Comparison of ENCODE assay signal across 1 cellular context in the genomic region with DNA sequence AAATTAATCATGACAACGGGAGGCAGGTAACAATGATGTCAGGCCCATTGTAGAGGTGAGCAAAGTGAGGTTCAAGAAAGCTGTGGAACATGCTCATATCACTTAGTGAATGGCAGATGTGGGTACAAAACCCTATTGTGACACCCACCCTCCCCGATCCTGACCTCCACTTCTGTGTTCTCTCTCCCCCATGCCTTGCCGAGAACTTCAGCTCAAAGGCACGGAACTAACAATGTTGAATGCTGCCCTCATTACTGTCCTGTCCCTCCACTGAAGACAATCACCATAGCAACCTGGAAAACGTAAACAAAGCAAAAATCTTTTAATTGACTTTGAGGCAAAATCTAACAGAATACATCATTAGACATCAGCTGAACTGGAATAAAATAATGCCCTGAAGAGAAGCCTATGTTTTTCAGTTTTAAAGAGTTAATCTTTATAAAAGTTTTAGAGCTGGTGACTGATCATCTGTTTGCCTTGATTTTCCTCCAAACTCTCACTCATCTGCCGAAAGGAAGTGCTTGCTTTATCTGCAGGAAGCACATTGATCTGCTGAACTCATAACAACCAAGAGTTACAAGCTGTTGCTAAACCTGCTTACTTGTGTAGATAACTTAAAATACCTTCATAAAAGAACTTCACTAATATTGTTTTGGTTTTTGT.
A peak's percentile ranks its signal among the peaks of the same experiment; 100 is the strongest.
TF ChIP-seq lines count a peak whose summit lies in the region.

No MANE protein-coding gene starts in this region.

TF ChIP-seq in K562, 482 proteins besides CTCF, POLR2A, EP300 and RAD21 (continued from another document and continues in another):
- TF ChIP-seq, protein P1, sequence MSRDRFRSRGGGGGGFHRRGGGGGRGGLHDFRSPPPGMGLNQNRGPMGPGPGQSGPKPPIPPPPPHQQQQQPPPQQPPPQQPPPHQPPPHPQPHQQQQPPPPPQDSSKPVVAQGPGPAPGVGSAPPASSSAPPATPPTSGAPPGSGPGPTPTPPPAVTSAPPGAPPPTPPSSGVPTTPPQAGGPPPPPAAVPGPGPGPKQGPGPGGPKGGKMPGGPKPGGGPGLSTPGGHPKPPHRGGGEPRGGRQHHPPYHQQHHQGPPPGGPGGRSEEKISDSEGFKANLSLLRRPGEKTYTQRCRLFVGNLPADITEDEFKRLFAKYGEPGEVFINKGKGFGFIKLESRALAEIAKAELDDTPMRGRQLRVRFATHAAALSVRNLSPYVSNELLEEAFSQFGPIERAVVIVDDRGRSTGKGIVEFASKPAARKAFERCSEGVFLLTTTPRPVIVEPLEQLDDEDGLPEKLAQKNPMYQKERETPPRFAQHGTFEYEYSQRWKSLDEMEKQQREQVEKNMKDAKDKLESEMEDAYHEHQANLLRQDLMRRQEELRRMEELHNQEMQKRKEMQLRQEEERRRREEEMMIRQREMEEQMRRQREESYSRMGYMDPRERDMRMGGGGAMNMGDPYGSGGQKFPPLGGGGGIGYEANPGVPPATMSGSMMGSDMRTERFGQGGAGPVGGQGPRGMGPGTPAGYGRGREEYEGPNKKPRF (IDR thresholded peaks at IDR 0.05; ENCODE audit: low read depth, low read length) = no peak
- TF ChIP-seq LEF1 (IDR thresholded peaks at IDR 0.05) (peak; percentile 99), ARNT (IDR thresholded peaks at IDR 0.05) (peak; percentile 42 to 89; a peak in 3 of 4 replicates), ZNF124 (CRISPR knock-in tag; IDR thresholded peaks at IDR 0.05) (no peak), ELF1 (tag; IDR thresholded peaks at IDR 0.05) (no peak; the same call in 1 of the 2 replicates), MCM7 (IDR thresholded peaks at IDR 0.05) (no peak), ZNF324 (CRISPR knock-in tag; IDR thresholded peaks at IDR 0.05) (no peak), CSDE1 (IDR thresholded peaks at IDR 0.05) (peak in 1 of 2 experiments; percentile 90; a peak in 2 of 4 replicates), RBM25 (IDR thresholded peaks at IDR 0.05; ENCODE audit: low read depth, low read length, severe bottlenecking) (peak; percentile 99), ZNF561 (CRISPR knock-in tag; conservative IDR thresholded peaks at IDR 0.05) (no peak), HMGN3 (IDR thresholded peaks at IDR 0.05; ENCODE audit: borderline replicate concordance, extremely low read depth, insufficient read length, low read depth, low read length) (no peak), RBM15 (IDR thresholded peaks at IDR 0.05; ENCODE audit: insufficient read depth, low read length) (no peak), SMAD1 (IDR thresholded peaks at IDR 0.05; ENCODE audit: low read depth, low read length, partially characterized antibody) (peak; percentile 25), BDP1 (IDR thresholded peaks at IDR 0.05; ENCODE audit: insufficient read depth, insufficient read length) (no peak), HCFC1 (IDR thresholded peaks at IDR 0.05; ENCODE audit: low read depth, low read length) (no peak), XRCC4 (IDR thresholded peaks at IDR 0.05; ENCODE audit: extremely low read depth, insufficient read depth, insufficient read length) (no peak)
- TF ChIP-seq, protein P2, sequence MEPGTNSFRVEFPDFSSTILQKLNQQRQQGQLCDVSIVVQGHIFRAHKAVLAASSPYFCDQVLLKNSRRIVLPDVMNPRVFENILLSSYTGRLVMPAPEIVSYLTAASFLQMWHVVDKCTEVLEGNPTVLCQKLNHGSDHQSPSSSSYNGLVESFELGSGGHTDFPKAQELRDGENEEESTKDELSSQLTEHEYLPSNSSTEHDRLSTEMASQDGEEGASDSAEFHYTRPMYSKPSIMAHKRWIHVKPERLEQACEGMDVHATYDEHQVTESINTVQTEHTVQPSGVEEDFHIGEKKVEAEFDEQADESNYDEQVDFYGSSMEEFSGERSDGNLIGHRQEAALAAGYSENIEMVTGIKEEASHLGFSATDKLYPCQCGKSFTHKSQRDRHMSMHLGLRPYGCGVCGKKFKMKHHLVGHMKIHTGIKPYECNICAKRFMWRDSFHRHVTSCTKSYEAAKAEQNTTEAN (CRISPR knock-in tag; IDR thresholded peaks at IDR 0.05) = no peak
- TF ChIP-seq, protein P3, sequence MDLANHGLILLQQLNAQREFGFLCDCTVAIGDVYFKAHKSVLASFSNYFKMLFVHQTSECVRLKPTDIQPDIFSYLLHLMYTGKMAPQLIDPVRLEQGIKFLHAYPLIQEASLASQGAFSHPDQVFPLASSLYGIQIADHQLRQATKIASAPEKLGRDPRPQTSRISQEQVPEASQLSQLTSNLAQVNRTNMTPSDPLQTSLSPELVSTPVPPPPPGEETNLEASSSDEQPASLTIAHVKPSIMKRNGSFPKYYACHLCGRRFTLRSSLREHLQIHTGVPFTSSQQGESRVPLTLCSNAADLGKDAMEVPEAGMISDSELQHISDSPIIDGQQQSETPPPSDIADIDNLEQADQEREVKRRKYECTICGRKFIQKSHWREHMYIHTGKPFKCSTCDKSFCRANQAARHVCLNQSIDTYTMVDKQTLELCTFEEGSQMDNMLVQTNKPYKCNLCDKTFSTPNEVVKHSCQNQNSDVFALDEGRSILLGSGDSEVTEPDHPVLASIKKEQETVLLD (IDR thresholded peaks at IDR 0.05) = no peak; the same call in 1 of the 2 replicates
- TF ChIP-seq, protein P4, sequence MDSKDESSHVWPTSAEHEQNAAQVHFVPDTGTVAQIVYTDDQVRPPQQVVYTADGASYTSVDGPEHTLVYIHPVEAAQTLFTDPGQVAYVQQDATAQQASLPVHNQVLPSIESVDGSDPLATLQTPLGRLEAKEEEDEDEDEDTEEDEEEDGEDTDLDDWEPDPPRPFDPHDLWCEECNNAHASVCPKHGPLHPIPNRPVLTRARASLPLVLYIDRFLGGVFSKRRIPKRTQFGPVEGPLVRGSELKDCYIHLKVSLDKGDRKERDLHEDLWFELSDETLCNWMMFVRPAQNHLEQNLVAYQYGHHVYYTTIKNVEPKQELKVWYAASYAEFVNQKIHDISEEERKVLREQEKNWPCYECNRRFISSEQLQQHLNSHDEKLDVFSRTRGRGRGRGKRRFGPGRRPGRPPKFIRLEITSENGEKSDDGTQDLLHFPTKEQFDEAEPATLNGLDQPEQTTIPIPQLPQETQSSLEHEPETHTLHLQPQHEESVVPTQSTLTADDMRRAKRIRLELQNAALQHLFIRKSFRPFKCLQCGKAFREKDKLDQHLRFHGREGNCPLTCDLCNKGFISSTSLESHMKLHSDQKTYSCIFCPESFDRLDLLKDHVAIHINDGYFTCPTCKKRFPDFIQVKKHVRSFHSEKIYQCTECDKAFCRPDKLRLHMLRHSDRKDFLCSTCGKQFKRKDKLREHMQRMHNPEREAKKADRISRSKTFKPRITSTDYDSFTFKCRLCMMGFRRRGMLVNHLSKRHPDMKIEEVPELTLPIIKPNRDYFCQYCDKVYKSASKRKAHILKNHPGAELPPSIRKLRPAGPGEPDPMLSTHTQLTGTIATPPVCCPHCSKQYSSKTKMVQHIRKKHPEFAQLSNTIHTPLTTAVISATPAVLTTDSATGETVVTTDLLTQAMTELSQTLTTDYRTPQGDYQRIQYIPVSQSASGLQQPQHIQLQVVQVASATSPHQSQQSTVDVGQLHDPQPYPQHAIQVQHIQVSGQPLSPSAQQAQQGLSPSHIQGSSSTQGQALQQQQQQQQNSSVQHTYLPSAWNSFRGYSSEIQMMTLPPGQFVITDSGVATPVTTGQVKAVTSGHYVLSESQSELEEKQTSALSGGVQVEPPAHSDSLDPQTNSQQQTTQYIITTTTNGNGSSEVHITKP (IDR thresholded peaks at IDR 0.05; ENCODE audit: partially characterized antibody) = no peak
- TF ChIP-seq, protein P5, sequence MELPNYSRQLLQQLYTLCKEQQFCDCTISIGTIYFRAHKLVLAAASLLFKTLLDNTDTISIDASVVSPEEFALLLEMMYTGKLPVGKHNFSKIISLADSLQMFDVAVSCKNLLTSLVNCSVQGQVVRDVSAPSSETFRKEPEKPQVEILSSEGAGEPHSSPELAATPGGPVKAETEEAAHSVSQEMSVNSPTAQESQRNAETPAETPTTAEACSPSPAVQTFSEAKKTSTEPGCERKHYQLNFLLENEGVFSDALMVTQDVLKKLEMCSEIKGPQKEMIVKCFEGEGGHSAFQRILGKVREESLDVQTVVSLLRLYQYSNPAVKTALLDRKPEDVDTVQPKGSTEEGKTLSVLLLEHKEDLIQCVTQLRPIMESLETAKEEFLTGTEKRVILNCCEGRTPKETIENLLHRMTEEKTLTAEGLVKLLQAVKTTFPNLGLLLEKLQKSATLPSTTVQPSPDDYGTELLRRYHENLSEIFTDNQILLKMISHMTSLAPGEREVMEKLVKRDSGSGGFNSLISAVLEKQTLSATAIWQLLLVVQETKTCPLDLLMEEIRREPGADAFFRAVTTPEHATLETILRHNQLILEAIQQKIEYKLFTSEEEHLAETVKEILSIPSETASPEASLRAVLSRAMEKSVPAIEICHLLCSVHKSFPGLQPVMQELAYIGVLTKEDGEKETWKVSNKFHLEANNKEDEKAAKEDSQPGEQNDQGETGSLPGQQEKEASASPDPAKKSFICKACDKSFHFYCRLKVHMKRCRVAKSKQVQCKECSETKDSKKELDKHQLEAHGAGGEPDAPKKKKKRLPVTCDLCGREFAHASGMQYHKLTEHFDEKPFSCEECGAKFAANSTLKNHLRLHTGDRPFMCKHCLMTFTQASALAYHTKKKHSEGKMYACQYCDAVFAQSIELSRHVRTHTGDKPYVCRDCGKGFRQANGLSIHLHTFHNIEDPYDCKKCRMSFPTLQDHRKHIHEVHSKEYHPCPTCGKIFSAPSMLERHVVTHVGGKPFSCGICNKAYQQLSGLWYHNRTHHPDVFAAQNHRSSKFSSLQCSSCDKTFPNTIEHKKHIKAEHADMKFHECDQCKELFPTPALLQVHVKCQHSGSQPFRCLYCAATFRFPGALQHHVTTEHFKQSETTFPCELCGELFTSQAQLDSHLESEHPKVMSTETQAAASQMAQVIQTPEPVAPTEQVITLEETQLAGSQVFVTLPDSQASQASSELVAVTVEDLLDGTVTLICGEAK (IDR thresholded peaks at IDR 0.05) = peak; percentile 67
- TF ChIP-seq, protein P5 (CRISPR knock-in tag; IDR thresholded peaks at IDR 0.05) = no peak
- TF ChIP-seq, protein P6, sequence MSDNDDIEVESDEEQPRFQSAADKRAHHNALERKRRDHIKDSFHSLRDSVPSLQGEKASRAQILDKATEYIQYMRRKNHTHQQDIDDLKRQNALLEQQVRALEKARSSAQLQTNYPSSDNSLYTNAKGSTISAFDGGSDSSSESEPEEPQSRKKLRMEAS (CRISPR knock-in tag; IDR thresholded peaks at IDR 0.05) = no peak
- TF ChIP-seq, protein P7, sequence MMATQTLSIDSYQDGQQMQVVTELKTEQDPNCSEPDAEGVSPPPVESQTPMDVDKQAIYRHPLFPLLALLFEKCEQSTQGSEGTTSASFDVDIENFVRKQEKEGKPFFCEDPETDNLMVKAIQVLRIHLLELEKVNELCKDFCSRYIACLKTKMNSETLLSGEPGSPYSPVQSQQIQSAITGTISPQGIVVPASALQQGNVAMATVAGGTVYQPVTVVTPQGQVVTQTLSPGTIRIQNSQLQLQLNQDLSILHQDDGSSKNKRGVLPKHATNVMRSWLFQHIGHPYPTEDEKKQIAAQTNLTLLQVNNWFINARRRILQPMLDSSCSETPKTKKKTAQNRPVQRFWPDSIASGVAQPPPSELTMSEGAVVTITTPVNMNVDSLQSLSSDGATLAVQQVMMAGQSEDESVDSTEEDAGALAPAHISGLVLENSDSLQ (IDR thresholded peaks at IDR 0.05) = peak; percentile 71
- TF ChIP-seq, protein P8, sequence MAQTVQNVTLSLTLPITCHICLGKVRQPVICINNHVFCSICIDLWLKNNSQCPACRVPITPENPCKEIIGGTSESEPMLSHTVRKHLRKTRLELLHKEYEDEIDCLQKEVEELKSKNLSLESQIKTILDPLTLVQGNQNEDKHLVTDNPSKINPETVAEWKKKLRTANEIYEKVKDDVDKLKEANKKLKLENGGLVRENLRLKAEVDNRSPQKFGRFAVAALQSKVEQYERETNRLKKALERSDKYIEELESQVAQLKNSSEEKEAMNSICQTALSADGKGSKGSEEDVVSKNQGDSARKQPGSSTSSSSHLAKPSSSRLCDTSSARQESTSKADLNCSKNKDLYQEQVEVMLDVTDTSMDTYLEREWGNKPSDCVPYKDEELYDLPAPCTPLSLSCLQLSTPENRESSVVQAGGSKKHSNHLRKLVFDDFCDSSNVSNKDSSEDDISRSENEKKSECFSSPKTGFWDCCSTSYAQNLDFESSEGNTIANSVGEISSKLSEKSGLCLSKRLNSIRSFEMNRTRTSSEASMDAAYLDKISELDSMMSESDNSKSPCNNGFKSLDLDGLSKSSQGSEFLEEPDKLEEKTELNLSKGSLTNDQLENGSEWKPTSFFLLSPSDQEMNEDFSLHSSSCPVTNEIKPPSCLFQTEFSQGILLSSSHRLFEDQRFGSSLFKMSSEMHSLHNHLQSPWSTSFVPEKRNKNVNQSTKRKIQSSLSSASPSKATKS (CRISPR knock-in tag; IDR thresholded peaks at IDR 0.05) = no peak
- TF ChIP-seq, protein P9, sequence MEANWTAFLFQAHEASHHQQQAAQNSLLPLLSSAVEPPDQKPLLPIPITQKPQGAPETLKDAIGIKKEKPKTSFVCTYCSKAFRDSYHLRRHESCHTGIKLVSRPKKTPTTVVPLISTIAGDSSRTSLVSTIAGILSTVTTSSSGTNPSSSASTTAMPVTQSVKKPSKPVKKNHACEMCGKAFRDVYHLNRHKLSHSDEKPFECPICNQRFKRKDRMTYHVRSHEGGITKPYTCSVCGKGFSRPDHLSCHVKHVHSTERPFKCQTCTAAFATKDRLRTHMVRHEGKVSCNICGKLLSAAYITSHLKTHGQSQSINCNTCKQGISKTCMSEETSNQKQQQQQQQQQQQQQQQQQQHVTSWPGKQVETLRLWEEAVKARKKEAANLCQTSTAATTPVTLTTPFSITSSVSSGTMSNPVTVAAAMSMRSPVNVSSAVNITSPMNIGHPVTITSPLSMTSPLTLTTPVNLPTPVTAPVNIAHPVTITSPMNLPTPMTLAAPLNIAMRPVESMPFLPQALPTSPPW (CRISPR knock-in tag; IDR thresholded peaks at IDR 0.05) = peak; percentile 58
- TF ChIP-seq, protein P10, sequence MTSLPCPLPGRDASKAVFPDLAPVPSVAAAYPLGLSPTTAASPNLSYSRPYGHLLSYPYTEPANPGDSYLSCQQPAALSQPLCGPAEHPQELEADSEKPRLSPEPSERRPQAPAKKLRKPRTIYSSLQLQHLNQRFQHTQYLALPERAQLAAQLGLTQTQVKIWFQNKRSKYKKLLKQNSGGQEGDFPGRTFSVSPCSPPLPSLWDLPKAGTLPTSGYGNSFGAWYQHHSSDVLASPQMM (CRISPR knock-in tag; IDR thresholded peaks at IDR 0.05) = no peak
